In genomic region chr16:79599256-79599836, GRCh38 we compare ENCODE assay signal across 8 cellular contexts. TPM values are rescaled to one million over a fixed set of nuclear protein-coding genes. Genes with fewer than 3 reads are reported as not detected.
A peak's percentile ranks its signal among the peaks of the same experiment; 100 is the strongest.
DNase-seq lines count a peak whose midpoint lies in the region; ATAC-seq and TF ChIP-seq lines count a peak whose summit lies in the region.

No MANE protein-coding gene starts in this region.

- no peaks in the 10 kb centered on the region for H3K79me2 ChIP-seq in SK-N-SH (ENCODE audit: insufficient read depth)

- POLR2A ChIA-PET in SK-N-SH (lab: Yijun Ruan, JAX), result no interaction called here

- H3K4me1 ChIP-seq in SK-N-SH (ENCODE audit: control insufficient read depth in 1 of 2, insufficient read depth in 2 of 2, low read depth in 1 of 2, low read length in 1 of 2) (peaks cover 6 to 22% of the 10 kb centered on the region in 2 experiments; a peak in 3 of 4 replicates), rectal smooth muscle tissue (ENCODE audit: control insufficient read depth, insufficient read depth, low read length) (peaks cover 6% of the 10 kb centered on the region)

- no peak for TF ChIP-seq RAD21 in SK-N-SH (IDR thresholded peaks at IDR 0.05; ENCODE audit: low read length)

- TF ChIP-seq EP300 in SK-N-SH (IDR thresholded peaks at IDR 0.05; ENCODE audit: borderline replicate concordance in 1 of 2, low read depth in 1 of 2, low read length in 1 of 2), result no peak

- DNase-seq in SK-N-SH, result peak; percentile 66
- DNase-seq in activated naive CD4-positive, alpha-beta T cell treated with anti-CD3 and anti-CD28 coated beads, Interleukin-2, amount 50 U/mL, for 16 hours, result peak; percentile 13
- peak; percentile 40 for DNase-seq in left cardiac atrium
- no peak for DNase-seq in kidney tubule cell (ENCODE audit: low spot score)

- no peak for TF ChIP-seq CTCF in SK-N-SH (IDR thresholded peaks at IDR 0.05)

- no peaks in the 10 kb centered on the region for H3K9me3 ChIP-seq in SK-N-SH

- H3K36me3 ChIP-seq in SK-N-SH (replicated peaks in 1 of 2; ENCODE audit: control insufficient read depth in 1 of 2, insufficient read depth in 2 of 2, low read length in 1 of 2) (no peaks in the 10 kb centered on the region), rectal smooth muscle tissue (ENCODE audit: control insufficient read depth, insufficient read depth, low read length) (no peaks in the 10 kb centered on the region)

- 2% methylated on average over 23 of the region's 79 CpGs for WGBS in SK-N-SH (ENCODE audit: low lambda C conversion rate)

- ATAC-seq in SK-N-SH treated with all-trans-retinoic acid at 6 μM for 48 hours (no peak), left cardiac atrium (no peak), HG03196 (IDR thresholded peaks at IDR 0.05; ENCODE audit: unreplicated experiment) (no peak), GM19324 (IDR thresholded peaks at IDR 0.05; ENCODE audit: low FRiP score, unreplicated experiment) (no peak)

- no peak overlapping the region for H2AFZ ChIP-seq in SK-N-SH (ENCODE audit: low read depth)

- CTCF ChIA-PET in SK-N-SH (lab: Yijun Ruan, JAX), result interaction anchor here (1.2 to 2.0 kb wide), 3 partner anchors 11 to 867 kb away, joined by 3 to 4 read pairs (median 4); no protein-coding TSS in a partner anchor

- peaks cover 3% of the 10 kb centered on the region for H3F3A ChIP-seq in SK-N-SH (replicated peaks; ENCODE audit: insufficient read depth)

- peak overlapping the region; percentile 29 to 54; a peak in 3 of 4 replicates for H3K4me3 ChIP-seq in SK-N-SH (ENCODE audit: low read depth in 2 of 2, low read length in 1 of 2)
- H3K4me3 ChIP-seq in rectal smooth muscle tissue (ENCODE audit: low read length), result peak overlapping the region; percentile 82

- peaks cover 16% of the 10 kb centered on the region; the same call in 1 of the 2 replicates for H3K27me3 ChIP-seq in SK-N-SH (ENCODE audit: insufficient read depth)
- H3K27me3 ChIP-seq in rectal smooth muscle tissue (ENCODE audit: control insufficient read depth, insufficient read depth, low read length), result peaks cover 3% of the 10 kb centered on the region

- peak overlapping the region; percentile 68; the same call in 1 of the 2 replicates for H3K4me2 ChIP-seq in SK-N-SH

- H3K9ac ChIP-seq in SK-N-SH (no peak overlapping the region), rectal smooth muscle tissue (ENCODE audit: low read length) (no peak overlapping the region)

- no peaks in the 10 kb centered on the region for H3K9me2 ChIP-seq in SK-N-SH

- intact Hi-C loops in left cardiac atrium (cut with DNase I), result loop anchor here in 1 of 2 donors (10.0 kb wide), 1 partner anchor 325 kb away; no protein-coding TSS in a partner anchor

- H3K27ac ChIP-seq in SK-N-SH (ENCODE audit: low read depth in 2 of 2, low read length in 1 of 2), result no peak overlapping the region
- H3K27ac ChIP-seq in rectal smooth muscle tissue (ENCODE audit: low read depth, low read length), result peak overlapping the region; percentile 62

- no peaks in the 10 kb centered on the region for H4K20me1 ChIP-seq in SK-N-SH (ENCODE audit: insufficient read depth)

TF ChIP-seq in SK-N-SH, 30 proteins besides CTCF, POLR2A, EP300 and RAD21 (continues in another document):
- TF ChIP-seq GATA2 (CRISPR knock-in tag; IDR thresholded peaks at IDR 0.05), result no peak
- no peak for TF ChIP-seq YY1 (IDR thresholded peaks at IDR 0.05; ENCODE audit: low read depth)
- no peak for TF ChIP-seq FOXM1 (IDR thresholded peaks at IDR 0.05; ENCODE audit: low read depth)
- TF ChIP-seq, protein P1, sequence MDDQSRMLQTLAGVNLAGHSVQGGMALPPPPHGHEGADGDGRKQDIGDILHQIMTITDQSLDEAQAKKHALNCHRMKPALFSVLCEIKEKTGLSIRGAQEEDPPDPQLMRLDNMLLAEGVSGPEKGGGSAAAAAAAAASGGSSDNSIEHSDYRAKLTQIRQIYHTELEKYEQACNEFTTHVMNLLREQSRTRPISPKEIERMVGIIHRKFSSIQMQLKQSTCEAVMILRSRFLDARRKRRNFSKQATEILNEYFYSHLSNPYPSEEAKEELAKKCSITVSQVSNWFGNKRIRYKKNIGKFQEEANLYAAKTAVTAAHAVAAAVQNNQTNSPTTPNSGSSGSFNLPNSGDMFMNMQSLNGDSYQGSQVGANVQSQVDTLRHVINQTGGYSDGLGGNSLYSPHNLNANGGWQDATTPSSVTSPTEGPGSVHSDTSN (IDR thresholded peaks at IDR 0.05), result no peak
- TF ChIP-seq, protein P2, sequence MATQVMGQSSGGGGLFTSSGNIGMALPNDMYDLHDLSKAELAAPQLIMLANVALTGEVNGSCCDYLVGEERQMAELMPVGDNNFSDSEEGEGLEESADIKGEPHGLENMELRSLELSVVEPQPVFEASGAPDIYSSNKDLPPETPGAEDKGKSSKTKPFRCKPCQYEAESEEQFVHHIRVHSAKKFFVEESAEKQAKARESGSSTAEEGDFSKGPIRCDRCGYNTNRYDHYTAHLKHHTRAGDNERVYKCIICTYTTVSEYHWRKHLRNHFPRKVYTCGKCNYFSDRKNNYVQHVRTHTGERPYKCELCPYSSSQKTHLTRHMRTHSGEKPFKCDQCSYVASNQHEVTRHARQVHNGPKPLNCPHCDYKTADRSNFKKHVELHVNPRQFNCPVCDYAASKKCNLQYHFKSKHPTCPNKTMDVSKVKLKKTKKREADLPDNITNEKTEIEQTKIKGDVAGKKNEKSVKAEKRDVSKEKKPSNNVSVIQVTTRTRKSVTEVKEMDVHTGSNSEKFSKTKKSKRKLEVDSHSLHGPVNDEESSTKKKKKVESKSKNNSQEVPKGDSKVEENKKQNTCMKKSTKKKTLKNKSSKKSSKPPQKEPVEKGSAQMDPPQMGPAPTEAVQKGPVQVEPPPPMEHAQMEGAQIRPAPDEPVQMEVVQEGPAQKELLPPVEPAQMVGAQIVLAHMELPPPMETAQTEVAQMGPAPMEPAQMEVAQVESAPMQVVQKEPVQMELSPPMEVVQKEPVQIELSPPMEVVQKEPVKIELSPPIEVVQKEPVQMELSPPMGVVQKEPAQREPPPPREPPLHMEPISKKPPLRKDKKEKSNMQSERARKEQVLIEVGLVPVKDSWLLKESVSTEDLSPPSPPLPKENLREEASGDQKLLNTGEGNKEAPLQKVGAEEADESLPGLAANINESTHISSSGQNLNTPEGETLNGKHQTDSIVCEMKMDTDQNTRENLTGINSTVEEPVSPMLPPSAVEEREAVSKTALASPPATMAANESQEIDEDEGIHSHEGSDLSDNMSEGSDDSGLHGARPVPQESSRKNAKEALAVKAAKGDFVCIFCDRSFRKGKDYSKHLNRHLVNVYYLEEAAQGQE (IDR thresholded peaks at IDR 0.05; ENCODE audit: low read depth, low read length), result no peak
- TF ChIP-seq EZH2phosphoT487 (IDR thresholded peaks at IDR 0.05; ENCODE audit: borderline replicate concordance, low read depth), result no peak
- no peak for TF ChIP-seq TEAD4 (IDR thresholded peaks at IDR 0.05; ENCODE audit: borderline replicate concordance, insufficient read depth)
- no peak for TF ChIP-seq TAF1 (IDR thresholded peaks at IDR 0.05; ENCODE audit: borderline replicate concordance, low read depth, low read length)
- TF ChIP-seq ELF1 (IDR thresholded peaks at IDR 0.05), result no peak

TF ChIP-seq in SK-N-SH treated with all-trans-retinoic acid at 6 μM for 48 hours, 23 proteins besides CTCF, POLR2A, EP300 and RAD21:
- TF ChIP-seq GLIS3 (CRISPR knock-in tag; IDR thresholded peaks at IDR 0.05), result no peak
- no peak for TF ChIP-seq ZNF565 (CRISPR knock-in tag; conservative IDR thresholded peaks at IDR 0.05; ENCODE audit: low read depth)
- no peak for TF ChIP-seq TSHZ2 (CRISPR knock-in tag; IDR thresholded peaks at IDR 0.05)
TF ChIP-seq in SK-N-SH treated with all-trans-retinoic acid at 6 μM for 48 hours: peak in this region for 0.

RNA-seq across cellular contexts. Expression of gene MAF, which starts 1.2 kb away (rescaled TPM):
- polyA plus RNA-seq in SK-N-SH (2012; rRNA removed), result 0.23 and 0.37 TPM in 2 replicates
- 0.27 and 0.34 TPM in 2 replicates for polyA plus RNA-seq in SK-N-SH (2012; cell fraction: cytosol; rRNA removed)
- 0.50 and 0.61 TPM in 2 replicates for polyA plus RNA-seq in SK-N-SH (2012; cell fraction: nucleus; rRNA removed)
- 10 to 100 TPM; 19.5 to 38.5 TPM for total RNA-seq in left cardiac atrium
